ENCODE assay signal across 1 cellular context in genomic region chr13:94305033-94305432, GRCh38.
A peak's percentile ranks its signal among the peaks of the same experiment; 100 is the strongest.
TF ChIP-seq lines count a peak whose summit lies in the region.

No MANE protein-coding gene starts in this region.

TF ChIP-seq in HepG2, 621 proteins besides CTCF, POLR2A, EP300 and RAD21 (continued from another document and continues in another):
- TF ChIP-seq, protein P1, sequence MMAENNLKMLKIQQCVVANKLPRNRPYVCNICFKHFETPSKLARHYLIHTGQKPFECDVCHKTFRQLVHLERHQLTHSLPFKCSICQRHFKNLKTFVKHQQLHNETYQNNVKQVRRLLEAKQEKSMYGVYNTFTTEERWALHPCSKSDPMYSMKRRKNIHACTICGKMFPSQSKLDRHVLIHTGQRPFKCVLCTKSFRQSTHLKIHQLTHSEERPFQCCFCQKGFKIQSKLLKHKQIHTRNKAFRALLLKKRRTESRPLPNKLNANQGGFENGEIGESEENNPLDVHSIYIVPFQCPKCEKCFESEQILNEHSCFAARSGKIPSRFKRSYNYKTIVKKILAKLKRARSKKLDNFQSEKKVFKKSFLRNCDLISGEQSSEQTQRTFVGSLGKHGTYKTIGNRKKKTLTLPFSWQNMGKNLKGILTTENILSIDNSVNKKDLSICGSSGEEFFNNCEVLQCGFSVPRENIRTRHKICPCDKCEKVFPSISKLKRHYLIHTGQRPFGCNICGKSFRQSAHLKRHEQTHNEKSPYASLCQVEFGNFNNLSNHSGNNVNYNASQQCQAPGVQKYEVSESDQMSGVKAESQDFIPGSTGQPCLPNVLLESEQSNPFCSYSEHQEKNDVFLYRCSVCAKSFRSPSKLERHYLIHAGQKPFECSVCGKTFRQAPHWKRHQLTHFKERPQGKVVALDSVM (CRISPR knock-in tag; IDR thresholded peaks at IDR 0.05), result no peak
- TF ChIP-seq, protein P2, sequence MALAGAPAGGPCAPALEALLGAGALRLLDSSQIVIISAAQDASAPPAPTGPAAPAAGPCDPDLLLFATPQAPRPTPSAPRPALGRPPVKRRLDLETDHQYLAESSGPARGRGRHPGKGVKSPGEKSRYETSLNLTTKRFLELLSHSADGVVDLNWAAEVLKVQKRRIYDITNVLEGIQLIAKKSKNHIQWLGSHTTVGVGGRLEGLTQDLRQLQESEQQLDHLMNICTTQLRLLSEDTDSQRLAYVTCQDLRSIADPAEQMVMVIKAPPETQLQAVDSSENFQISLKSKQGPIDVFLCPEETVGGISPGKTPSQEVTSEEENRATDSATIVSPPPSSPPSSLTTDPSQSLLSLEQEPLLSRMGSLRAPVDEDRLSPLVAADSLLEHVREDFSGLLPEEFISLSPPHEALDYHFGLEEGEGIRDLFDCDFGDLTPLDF (CRISPR knock-in tag; IDR thresholded peaks at IDR 0.05), result no peak
- TF ChIP-seq FOXP1 (IDR thresholded peaks at IDR 0.05) (no peak), FOXP1 (CRISPR knock-in tag; IDR thresholded peaks at IDR 0.05) (peak; percentile 70), ZNF512 (CRISPR knock-in tag; IDR thresholded peaks at IDR 0.05) (no peak), ISL2 (CRISPR knock-in tag; IDR thresholded peaks at IDR 0.05) (peak; percentile 53; the same call in 1 of the 2 replicates), NR2F6 (IDR thresholded peaks at IDR 0.05) (peak; percentile 43; the same call in 1 of the 2 replicates), NR2F6 (CRISPR knock-in tag; IDR thresholded peaks at IDR 0.05) (0 out of 2 replicates have a peak, but pooled peaks have one; percentile 32), MXD4 (CRISPR knock-in tag; IDR thresholded peaks at IDR 0.05) (no peak), MED8 (CRISPR knock-in tag; IDR thresholded peaks at IDR 0.05; ENCODE audit: insufficient replicate concordance) (no peak), MEIS1 (CRISPR knock-in tag; IDR thresholded peaks at IDR 0.05; ENCODE audit: borderline replicate concordance) (no peak), KLF15 (CRISPR knock-in tag; IDR thresholded peaks at IDR 0.05; ENCODE audit: borderline replicate concordance) (no peak), ZNF670 (CRISPR knock-in tag; IDR thresholded peaks at IDR 0.05; ENCODE audit: borderline replicate concordance) (no peak), SP4 (CRISPR knock-in tag; IDR thresholded peaks at IDR 0.05) (no peak), NPAS2 (CRISPR knock-in tag; IDR thresholded peaks at IDR 0.05; ENCODE audit: borderline replicate concordance) (no peak), SIX4 (CRISPR knock-in tag; IDR thresholded peaks at IDR 0.05) (no peak), PRPF4 (IDR thresholded peaks at IDR 0.05; ENCODE audit: low read depth, low read length, poor library complexity, severe bottlenecking) (no peak), THRA (CRISPR knock-in tag; IDR thresholded peaks at IDR 0.05; ENCODE audit: borderline replicate concordance) (no peak; the same call in 1 of the 2 replicates), ZNF781 (CRISPR knock-in tag; IDR thresholded peaks at IDR 0.05; ENCODE audit: borderline replicate concordance, not compliant biosample characterization) (no peak), ATAD3A (CRISPR knock-in tag; IDR thresholded peaks at IDR 0.05) (no peak), ZNF709 (CRISPR knock-in tag; IDR thresholded peaks at IDR 0.05) (no peak), U2AF2 (IDR thresholded peaks at IDR 0.05; ENCODE audit: low read depth, low read length) (no peak), ZNF331 (CRISPR knock-in tag; IDR thresholded peaks at IDR 0.05) (no peak), IKZF1 (IDR thresholded peaks at IDR 0.05) (no peak), MEF2D (CRISPR knock-in tag; IDR thresholded peaks at IDR 0.05) (peak; percentile 95), ARNT2 (CRISPR knock-in tag; IDR thresholded peaks at IDR 0.05; ENCODE audit: low read depth) (no peak), NR2C2 (CRISPR knock-in tag; IDR thresholded peaks at IDR 0.05; ENCODE audit: borderline replicate concordance) (peak; percentile 37; the same call in 1 of the 2 replicates)
- TF ChIP-seq, protein P3, sequence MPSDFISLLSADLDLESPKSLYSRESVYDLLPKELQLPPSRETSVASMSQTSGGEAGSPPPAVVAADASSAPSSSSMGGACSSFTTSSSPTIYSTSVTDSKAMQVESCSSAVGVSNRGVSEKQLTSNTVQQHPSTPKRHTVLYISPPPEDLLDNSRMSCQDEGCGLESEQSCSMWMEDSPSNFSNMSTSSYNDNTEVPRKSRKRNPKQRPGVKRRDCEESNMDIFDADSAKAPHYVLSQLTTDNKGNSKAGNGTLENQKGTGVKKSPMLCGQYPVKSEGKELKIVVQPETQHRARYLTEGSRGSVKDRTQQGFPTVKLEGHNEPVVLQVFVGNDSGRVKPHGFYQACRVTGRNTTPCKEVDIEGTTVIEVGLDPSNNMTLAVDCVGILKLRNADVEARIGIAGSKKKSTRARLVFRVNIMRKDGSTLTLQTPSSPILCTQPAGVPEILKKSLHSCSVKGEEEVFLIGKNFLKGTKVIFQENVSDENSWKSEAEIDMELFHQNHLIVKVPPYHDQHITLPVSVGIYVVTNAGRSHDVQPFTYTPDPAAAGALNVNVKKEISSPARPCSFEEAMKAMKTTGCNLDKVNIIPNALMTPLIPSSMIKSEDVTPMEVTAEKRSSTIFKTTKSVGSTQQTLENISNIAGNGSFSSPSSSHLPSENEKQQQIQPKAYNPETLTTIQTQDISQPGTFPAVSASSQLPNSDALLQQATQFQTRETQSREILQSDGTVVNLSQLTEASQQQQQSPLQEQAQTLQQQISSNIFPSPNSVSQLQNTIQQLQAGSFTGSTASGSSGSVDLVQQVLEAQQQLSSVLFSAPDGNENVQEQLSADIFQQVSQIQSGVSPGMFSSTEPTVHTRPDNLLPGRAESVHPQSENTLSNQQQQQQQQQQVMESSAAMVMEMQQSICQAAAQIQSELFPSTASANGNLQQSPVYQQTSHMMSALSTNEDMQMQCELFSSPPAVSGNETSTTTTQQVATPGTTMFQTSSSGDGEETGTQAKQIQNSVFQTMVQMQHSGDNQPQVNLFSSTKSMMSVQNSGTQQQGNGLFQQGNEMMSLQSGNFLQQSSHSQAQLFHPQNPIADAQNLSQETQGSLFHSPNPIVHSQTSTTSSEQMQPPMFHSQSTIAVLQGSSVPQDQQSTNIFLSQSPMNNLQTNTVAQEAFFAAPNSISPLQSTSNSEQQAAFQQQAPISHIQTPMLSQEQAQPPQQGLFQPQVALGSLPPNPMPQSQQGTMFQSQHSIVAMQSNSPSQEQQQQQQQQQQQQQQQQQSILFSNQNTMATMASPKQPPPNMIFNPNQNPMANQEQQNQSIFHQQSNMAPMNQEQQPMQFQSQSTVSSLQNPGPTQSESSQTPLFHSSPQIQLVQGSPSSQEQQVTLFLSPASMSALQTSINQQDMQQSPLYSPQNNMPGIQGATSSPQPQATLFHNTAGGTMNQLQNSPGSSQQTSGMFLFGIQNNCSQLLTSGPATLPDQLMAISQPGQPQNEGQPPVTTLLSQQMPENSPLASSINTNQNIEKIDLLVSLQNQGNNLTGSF (CRISPR knock-in tag; IDR thresholded peaks at IDR 0.05), result no peak
- TF ChIP-seq, protein P4, sequence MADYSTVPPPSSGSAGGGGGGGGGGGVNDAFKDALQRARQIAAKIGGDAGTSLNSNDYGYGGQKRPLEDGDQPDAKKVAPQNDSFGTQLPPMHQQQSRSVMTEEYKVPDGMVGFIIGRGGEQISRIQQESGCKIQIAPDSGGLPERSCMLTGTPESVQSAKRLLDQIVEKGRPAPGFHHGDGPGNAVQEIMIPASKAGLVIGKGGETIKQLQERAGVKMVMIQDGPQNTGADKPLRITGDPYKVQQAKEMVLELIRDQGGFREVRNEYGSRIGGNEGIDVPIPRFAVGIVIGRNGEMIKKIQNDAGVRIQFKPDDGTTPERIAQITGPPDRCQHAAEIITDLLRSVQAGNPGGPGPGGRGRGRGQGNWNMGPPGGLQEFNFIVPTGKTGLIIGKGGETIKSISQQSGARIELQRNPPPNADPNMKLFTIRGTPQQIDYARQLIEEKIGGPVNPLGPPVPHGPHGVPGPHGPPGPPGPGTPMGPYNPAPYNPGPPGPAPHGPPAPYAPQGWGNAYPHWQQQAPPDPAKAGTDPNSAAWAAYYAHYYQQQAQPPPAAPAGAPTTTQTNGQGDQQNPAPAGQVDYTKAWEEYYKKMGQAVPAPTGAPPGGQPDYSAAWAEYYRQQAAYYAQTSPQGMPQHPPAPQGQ (CRISPR knock-in tag; IDR thresholded peaks at IDR 0.05; ENCODE audit: borderline replicate concordance), result no peak
- TF ChIP-seq, protein P5, sequence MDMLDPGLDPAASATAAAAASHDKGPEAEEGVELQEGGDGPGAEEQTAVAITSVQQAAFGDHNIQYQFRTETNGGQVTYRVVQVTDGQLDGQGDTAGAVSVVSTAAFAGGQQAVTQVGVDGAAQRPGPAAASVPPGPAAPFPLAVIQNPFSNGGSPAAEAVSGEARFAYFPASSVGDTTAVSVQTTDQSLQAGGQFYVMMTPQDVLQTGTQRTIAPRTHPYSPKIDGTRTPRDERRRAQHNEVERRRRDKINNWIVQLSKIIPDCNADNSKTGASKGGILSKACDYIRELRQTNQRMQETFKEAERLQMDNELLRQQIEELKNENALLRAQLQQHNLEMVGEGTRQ (IDR thresholded peaks at IDR 0.05; ENCODE audit: low read depth, low read length), result no peak
- TF ChIP-seq, protein P5 (CRISPR knock-in tag; IDR thresholded peaks at IDR 0.05; ENCODE audit: borderline replicate concordance), result no peak
- TF ChIP-seq, protein P6, sequence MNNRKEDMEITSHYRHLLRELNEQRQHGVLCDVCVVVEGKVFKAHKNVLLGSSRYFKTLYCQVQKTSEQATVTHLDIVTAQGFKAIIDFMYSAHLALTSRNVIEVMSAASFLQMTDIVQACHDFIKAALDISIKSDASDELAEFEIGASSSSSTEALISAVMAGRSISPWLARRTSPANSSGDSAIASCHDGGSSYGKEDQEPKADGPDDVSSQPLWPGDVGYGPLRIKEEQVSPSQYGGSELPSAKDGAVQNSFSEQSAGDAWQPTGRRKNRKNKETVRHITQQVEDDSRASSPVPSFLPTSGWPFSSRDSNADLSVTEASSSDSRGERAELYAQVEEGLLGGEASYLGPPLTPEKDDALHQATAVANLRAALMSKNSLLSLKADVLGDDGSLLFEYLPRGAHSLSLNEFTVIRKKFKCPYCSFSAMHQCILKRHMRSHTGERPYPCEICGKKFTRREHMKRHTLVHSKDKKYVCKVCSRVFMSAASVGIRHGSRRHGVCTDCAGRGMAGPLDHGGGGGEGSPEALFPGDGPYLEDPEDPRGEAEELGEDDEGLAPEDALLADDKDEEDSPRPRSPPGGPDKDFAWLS (CRISPR knock-in tag; IDR thresholded peaks at IDR 0.05; ENCODE audit: borderline replicate concordance), result no peak
- TF ChIP-seq, protein P7, sequence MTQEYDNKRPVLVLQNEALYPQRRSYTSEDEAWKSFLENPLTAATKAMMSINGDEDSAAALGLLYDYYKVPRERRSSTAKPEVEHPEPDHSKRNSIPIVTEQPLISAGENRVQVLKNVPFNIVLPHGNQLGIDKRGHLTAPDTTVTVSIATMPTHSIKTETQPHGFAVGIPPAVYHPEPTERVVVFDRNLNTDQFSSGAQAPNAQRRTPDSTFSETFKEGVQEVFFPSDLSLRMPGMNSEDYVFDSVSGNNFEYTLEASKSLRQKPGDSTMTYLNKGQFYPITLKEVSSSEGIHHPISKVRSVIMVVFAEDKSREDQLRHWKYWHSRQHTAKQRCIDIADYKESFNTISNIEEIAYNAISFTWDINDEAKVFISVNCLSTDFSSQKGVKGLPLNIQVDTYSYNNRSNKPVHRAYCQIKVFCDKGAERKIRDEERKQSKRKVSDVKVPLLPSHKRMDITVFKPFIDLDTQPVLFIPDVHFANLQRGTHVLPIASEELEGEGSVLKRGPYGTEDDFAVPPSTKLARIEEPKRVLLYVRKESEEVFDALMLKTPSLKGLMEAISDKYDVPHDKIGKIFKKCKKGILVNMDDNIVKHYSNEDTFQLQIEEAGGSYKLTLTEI (CRISPR knock-in tag; conservative IDR thresholded peaks at IDR 0.05), result no peak
- TF ChIP-seq, protein P8, sequence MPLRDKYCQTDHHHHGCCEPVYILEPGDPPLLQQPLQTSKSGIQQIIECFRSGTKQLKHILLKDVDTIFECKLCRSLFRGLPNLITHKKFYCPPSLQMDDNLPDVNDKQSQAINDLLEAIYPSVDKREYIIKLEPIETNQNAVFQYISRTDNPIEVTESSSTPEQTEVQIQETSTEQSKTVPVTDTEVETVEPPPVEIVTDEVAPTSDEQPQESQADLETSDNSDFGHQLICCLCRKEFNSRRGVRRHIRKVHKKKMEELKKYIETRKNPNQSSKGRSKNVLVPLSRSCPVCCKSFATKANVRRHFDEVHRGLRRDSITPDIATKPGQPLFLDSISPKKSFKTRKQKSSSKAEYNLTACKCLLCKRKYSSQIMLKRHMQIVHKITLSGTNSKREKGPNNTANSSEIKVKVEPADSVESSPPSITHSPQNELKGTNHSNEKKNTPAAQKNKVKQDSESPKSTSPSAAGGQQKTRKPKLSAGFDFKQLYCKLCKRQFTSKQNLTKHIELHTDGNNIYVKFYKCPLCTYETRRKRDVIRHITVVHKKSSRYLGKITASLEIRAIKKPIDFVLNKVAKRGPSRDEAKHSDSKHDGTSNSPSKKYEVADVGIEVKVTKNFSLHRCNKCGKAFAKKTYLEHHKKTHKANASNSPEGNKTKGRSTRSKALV (CRISPR knock-in tag; IDR thresholded peaks at IDR 0.05), result no peak
- TF ChIP-seq, protein P9, sequence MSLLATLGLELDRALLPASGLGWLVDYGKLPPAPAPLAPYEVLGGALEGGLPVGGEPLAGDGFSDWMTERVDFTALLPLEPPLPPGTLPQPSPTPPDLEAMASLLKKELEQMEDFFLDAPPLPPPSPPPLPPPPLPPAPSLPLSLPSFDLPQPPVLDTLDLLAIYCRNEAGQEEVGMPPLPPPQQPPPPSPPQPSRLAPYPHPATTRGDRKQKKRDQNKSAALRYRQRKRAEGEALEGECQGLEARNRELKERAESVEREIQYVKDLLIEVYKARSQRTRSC (CRISPR knock-in tag; IDR thresholded peaks at IDR 0.05; ENCODE audit: low read depth), result no peak
